12 cellular contexts compared by ENCODE assay signal in genomic region chr2:170843656-170844055, GRCh38. TPM values are rescaled to one million over a fixed set of nuclear protein-coding genes. Genes with fewer than 3 reads are reported as not detected.
DNase-seq lines count a peak whose midpoint lies in the region; ATAC-seq and TF ChIP-seq lines count a peak whose summit lies in the region.
"Had no signal": no experiment of that assay in that cellular context is flagged by ENCODE, and none has a peak within 500 bp of the region (broad histone marks: within the 10 kb centered on the region; RNA-seq: fewer than 3 reads in every experiment).

No MANE protein-coding gene starts in this region.

- peaks cover 5% of the 10 kb centered on the region for H3K27me3 Mint-ChIP-seq in activated CD8-positive, alpha-beta T cell treated with anti-CD3 and anti-CD28 coated beads, Interleukin-2, amount 10 ng/mL, durations not matched to agents 7 days and 5 days (ENCODE audit: low read depth)
- H3K27me3 Mint-ChIP-seq in CD14-positive monocyte (ENCODE audit: low read depth in 3 of 3): peaks cover 2% of the 10 kb centered on the region in 3 donors

- H3K27ac Mint-ChIP-seq in activated CD8-positive, alpha-beta T cell treated with anti-CD3 and anti-CD28 coated beads, Interleukin-2, amount 10 ng/mL, durations not matched to agents 7 days and 5 days: no peak overlapping the region
- H3K27ac Mint-ChIP-seq in CD14-positive monocyte: no peak overlapping the region

- no peak overlapping the region for H3K27ac ChIP-seq in left lung
- H3K27ac ChIP-seq: lower lobe of right lung, thoracic aorta had no signal

- no peaks in the 10 kb centered on the region for H3K36me3 ChIP-seq in left lung
- H3K36me3 ChIP-seq: lower lobe of right lung had no signal

- DNase-seq in COLO829 (ENCODE audit: low spot score) (peak; percentile 55), Kasumi-1 (lab: John Stamatoyannopoulos, UW) (peak; percentile 73 to 76), iris pigment epithelial cell (ENCODE audit: low read depth) (peak; percentile 51), COR-L47 (lab: John Stamatoyannopoulos, UW) (no peak), NCI-H1417 (lab: John Stamatoyannopoulos, UW) (no peak), CD14-positive monocyte (ENCODE audit: low spot score) (no peak), left lung (no peak)
- no peak for DNase-seq in activated CD8-positive, alpha-beta T cell treated with anti-CD3 and anti-CD28 coated beads, Interleukin-2, amount 10 ng/mL, durations not matched to agents 7 days and 5 days
- DNase-seq: activated CD4-positive, CD25-positive, alpha-beta regulatory T cell; lower lobe of right lung; NCI-H2227 treated with DMSO at 0.1 percent for 48 hours had no signal

- no peaks in the 10 kb centered on the region for H3K9me3 ChIP-seq in left lung
- H3K9me3 ChIP-seq: lower lobe of right lung, thoracic aorta had no signal

- POLR2A ChIA-PET in activated CD8-positive, alpha-beta T cell treated with anti-CD3 and anti-CD28 coated beads, Interleukin-2, amount 10 ng/mL, durations not matched to agents 7 days and 5 days (lab: Charles Lee): no interaction called here

- H3K4me3 Mint-ChIP-seq in activated CD8-positive, alpha-beta T cell treated with anti-CD3 and anti-CD28 coated beads, Interleukin-2, amount 10 ng/mL, durations not matched to agents 7 days and 5 days: no peak overlapping the region
- no peak overlapping the region for H3K4me3 Mint-ChIP-seq in CD14-positive monocyte

- CTCF ChIA-PET in activated CD8-positive, alpha-beta T cell treated with anti-CD3 and anti-CD28 coated beads, Interleukin-2, amount 10 ng/mL, durations not matched to agents 7 days and 5 days (lab: Charles Lee): interaction anchor here (0.7 to 6.9 kb wide), 4 partner anchors 19 to 243 kb away, joined by 3 to 46 read pairs (median 6); no protein-coding TSS in a partner anchor

- H3K9me3 Mint-ChIP-seq in activated CD8-positive, alpha-beta T cell treated with anti-CD3 and anti-CD28 coated beads, Interleukin-2, amount 10 ng/mL, durations not matched to agents 7 days and 5 days (ENCODE audit: insufficient read depth): no peaks in the 10 kb centered on the region
- peaks cover 0 to 4% (median 0%) of the 10 kb centered on the region in 7 donors for H3K9me3 Mint-ChIP-seq in CD14-positive monocyte

- intact Hi-C loops in CD14-positive monocyte (cut with micrococcal nuclease): no loop called here
- intact Hi-C loops in left lung (cut with DNase I): no loop called here

- peaks cover 24% of the 10 kb centered on the region for H3K4me1 Mint-ChIP-seq in activated CD8-positive, alpha-beta T cell treated with anti-CD3 and anti-CD28 coated beads, Interleukin-2, amount 10 ng/mL, durations not matched to agents 7 days and 5 days (ENCODE audit: low read depth)
- H3K4me1 Mint-ChIP-seq in CD14-positive monocyte: peaks cover 5% of the 10 kb centered on the region

- TF ChIP-seq CTCF in CD14-positive monocyte (IDR thresholded peaks at IDR 0.05) (no peak), left lung (IDR thresholded peaks at IDR 0.05) (no peak)

- H3K4me1 ChIP-seq in left lung: no peaks in the 10 kb centered on the region
- H3K4me1 ChIP-seq: lower lobe of right lung had no signal

- peaks cover 7% of the 10 kb centered on the region for H3K36me3 Mint-ChIP-seq in activated CD8-positive, alpha-beta T cell treated with anti-CD3 and anti-CD28 coated beads, Interleukin-2, amount 10 ng/mL, durations not matched to agents 7 days and 5 days (ENCODE audit: low read depth)
- no peaks in the 10 kb centered on the region for H3K36me3 Mint-ChIP-seq in CD14-positive monocyte

- H3K27me3 ChIP-seq in left lung: no peaks in the 10 kb centered on the region

- no peak overlapping the region for H3K4me3 ChIP-seq in left lung
- H3K4me3 ChIP-seq: lower lobe of right lung, thoracic aorta had no signal

- ATAC-seq in activated CD8-positive, alpha-beta T cell treated with anti-CD3 and anti-CD28 coated beads, Interleukin-2, amount 10 ng/mL, durations not matched to agents 7 days and 5 days: peak; percentile 75
- no peak for ATAC-seq in left lung
- ATAC-seq: lower lobe of right lung had no signal

RNA-seq across cellular contexts. Expression of gene GAD1, which starts 27.0 kb away (rescaled TPM):
- 1 to 10 TPM; 1.6 to 2.2 TPM for total RNA-seq in activated CD8-positive, alpha-beta T cell treated with anti-CD3 and anti-CD28 coated beads, Interleukin-2, amount 10 ng/mL, durations not matched to agents 7 days and 5 days
- not detected for polyA plus RNA-seq in CD14-positive monocyte
- under 1 TPM in 1 of 2 donors, not detected in 1; 0.29 TPM for total RNA-seq in left lung
- total RNA-seq: lower lobe of right lung had no signal

Comparison
In these comparisons a context has a peak if more than half of its experiments do, and no peak if none do; other contexts are left out.
1. DNase-seq: peak in COLO829 (single experiment), Kasumi-1 (2 of 2) and iris pigment epithelial cell (single experiment); none in activated CD8-positive, alpha-beta T cell treated with anti-CD3 and anti-CD28 coated beads, Interleukin-2, amount 10 ng/mL, durations not matched to agents 7 days and 5 days (single experiment), COR-L47 (single experiment), NCI-H1417 (0 of 3), CD14-positive monocyte (single experiment) and left lung (0 of 2).